ENCODE assay signal across 1 cellular context in the genomic region with DNA sequence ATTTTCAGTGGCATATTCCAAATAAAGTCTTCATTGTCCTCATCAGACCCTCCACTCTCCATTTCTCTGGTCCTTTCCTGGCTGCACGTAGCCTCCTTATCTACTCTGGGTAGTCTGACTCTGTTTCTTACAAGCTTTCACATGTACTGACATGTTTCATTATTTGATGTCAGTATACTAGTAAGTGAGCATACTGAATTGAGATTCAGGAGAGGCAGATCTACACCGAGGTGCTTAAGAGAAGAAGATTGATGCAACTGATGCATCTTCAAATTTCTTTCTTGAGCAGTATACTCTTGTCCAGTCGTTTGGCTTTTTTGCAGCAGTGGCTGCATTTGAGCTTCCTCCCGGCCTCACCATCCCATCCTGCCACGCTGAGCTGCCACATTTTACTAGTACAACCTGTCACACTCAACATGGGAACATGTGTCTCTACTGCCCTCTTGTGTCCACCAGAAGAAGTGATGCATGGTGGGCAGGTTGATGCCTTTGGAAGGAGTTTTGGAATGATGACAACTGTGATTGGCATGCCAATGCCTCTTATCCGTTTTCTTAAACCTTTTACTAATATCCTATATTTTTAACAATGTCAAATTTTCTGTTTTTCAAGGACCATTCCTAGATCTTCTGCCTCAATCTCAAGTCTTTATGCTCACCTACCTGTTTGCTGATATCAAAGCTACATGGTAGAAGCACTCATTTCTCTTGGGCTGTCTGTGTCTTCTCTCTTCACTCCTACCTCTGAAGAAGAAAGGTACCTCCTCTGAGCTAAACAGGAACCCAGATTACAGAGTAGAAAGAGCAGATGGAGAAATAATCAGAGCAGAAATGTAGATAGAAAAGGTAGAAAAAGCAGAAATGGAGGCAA.
TF ChIP-seq lines count a peak whose summit lies in the region.

No MANE protein-coding gene starts in this region.

TF ChIP-seq in HepG2, 621 proteins besides CTCF, POLR2A, EP300 and RAD21 (continued from another document):
- TF ChIP-seq, protein P1, sequence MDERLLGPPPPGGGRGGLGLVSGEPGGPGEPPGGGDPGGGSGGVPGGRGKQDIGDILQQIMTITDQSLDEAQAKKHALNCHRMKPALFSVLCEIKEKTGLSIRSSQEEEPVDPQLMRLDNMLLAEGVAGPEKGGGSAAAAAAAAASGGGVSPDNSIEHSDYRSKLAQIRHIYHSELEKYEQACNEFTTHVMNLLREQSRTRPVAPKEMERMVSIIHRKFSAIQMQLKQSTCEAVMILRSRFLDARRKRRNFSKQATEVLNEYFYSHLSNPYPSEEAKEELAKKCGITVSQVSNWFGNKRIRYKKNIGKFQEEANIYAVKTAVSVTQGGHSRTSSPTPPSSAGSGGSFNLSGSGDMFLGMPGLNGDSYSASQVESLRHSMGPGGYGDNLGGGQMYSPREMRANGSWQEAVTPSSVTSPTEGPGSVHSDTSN (CRISPR knock-in tag; IDR thresholded peaks at IDR 0.05) = no peak
- TF ChIP-seq SMC3 (IDR thresholded peaks at IDR 0.05; ENCODE audit: low read length) (peak; percentile 73), STAG1 (CRISPR knock-in tag; IDR thresholded peaks at IDR 0.05) (peak; percentile 87), NR3C1 (CRISPR knock-in tag; IDR thresholded peaks at IDR 0.05) (no peak), ZNF263 (CRISPR knock-in tag; IDR thresholded peaks at IDR 0.05) (no peak), FOSL2 (CRISPR knock-in tag; IDR thresholded peaks at IDR 0.05) (0 out of 2 replicates have a peak, but pooled peaks have one; percentile 4)
- TF ChIP-seq, protein P2, sequence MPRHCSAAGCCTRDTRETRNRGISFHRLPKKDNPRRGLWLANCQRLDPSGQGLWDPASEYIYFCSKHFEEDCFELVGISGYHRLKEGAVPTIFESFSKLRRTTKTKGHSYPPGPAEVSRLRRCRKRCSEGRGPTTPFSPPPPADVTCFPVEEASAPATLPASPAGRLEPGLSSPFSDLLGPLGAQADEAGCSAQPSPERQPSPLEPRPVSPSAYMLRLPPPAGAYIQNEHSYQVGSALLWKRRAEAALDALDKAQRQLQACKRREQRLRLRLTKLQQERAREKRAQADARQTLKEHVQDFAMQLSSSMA (CRISPR knock-in tag; IDR thresholded peaks at IDR 0.05) = no peak
- TF ChIP-seq, protein P3, sequence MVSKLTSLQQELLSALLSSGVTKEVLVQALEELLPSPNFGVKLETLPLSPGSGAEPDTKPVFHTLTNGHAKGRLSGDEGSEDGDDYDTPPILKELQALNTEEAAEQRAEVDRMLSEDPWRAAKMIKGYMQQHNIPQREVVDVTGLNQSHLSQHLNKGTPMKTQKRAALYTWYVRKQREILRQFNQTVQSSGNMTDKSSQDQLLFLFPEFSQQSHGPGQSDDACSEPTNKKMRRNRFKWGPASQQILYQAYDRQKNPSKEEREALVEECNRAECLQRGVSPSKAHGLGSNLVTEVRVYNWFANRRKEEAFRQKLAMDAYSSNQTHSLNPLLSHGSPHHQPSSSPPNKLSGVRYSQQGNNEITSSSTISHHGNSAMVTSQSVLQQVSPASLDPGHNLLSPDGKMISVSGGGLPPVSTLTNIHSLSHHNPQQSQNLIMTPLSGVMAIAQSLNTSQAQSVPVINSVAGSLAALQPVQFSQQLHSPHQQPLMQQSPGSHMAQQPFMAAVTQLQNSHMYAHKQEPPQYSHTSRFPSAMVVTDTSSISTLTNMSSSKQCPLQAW (CRISPR knock-in tag; IDR thresholded peaks at IDR 0.05) = 0 out of 2 replicates have a peak, but pooled peaks have one; percentile 19
- TF ChIP-seq, protein P4, sequence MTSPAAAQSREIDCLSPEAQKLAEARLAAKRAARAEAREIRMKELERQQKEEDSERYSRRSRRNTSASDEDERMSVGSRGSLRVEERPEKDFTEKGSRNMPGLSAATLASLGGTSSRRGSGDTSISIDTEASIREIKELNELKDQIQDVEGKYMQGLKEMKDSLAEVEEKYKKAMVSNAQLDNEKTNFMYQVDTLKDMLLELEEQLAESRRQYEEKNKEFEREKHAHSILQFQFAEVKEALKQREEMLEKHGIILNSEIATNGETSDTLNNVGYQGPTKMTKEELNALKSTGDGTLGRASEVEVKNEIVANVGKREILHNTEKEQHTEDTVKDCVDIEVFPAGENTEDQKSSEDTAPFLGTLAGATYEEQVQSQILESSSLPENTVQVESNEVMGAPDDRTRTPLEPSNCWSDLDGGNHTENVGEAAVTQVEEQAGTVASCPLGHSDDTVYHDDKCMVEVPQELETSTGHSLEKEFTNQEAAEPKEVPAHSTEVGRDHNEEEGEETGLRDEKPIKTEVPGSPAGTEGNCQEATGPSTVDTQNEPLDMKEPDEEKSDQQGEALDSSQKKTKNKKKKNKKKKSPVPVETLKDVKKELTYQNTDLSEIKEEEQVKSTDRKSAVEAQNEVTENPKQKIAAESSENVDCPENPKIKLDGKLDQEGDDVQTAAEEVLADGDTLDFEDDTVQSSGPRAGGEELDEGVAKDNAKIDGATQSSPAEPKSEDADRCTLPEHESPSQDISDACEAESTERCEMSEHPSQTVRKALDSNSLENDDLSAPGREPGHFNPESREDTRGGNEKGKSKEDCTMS (CRISPR knock-in tag; conservative IDR thresholded peaks at IDR 0.05) = no peak
